In genomic region chr22:32564170-32565001, GRCh38 we compare ENCODE assay signal across 17 cellular contexts.
A peak's percentile ranks its signal among the peaks of the same experiment; 100 is the strongest.
DNase-seq lines count a peak whose midpoint lies in the region; ATAC-seq lines count a peak whose summit lies in the region.
"Had no signal": no experiment of that assay in that cellular context is flagged by ENCODE, and none has a peak within 500 bp of the region (broad histone marks: within the 10 kb centered on the region; RNA-seq: fewer than 3 reads in every experiment).

No MANE protein-coding gene starts in this region.

- H3K4me1 ChIP-seq in ACC112 (ENCODE audit: control insufficient read depth, insufficient read depth, low read length, unreplicated experiment), result peaks cover 7% of the 10 kb centered on the region
- H3K4me1 ChIP-seq: neural progenitor cell, SJCRH30 had no signal

- no peak overlapping the region for H3K27ac Mint-ChIP-seq in activated naive CD4-positive, alpha-beta T cell treated with anti-CD3 and anti-CD28 coated beads, Interleukin-2, amount 10 ng/mL, durations not matched to agents 7 days and 5 days
- no peak overlapping the region for H3K27ac Mint-ChIP-seq in activated T-cell treated with anti-CD3 and anti-CD28 coated beads, Interleukin-2, amount 50 U/mL, for 72 hours
- H3K27ac Mint-ChIP-seq: activated CD8-positive, alpha-beta memory T cell treated with anti-CD3 and anti-CD28 coated beads, Interleukin-2, amount 10 ng/mL, durations not matched to agents 7 days and 5 days; activated naive CD8-positive, alpha-beta T cell treated with anti-CD3 and anti-CD28 coated beads, Interleukin-2, amount 50 U/mL, for 24 hours; neural progenitor cell had no signal

- no peaks in the 10 kb centered on the region for H3K36me3 Mint-ChIP-seq in activated naive CD4-positive, alpha-beta T cell treated with anti-CD3 and anti-CD28 coated beads, Interleukin-2, amount 10 ng/mL, durations not matched to agents 7 days and 5 days
- no peaks in the 10 kb centered on the region for H3K36me3 Mint-ChIP-seq in activated T-cell treated with anti-CD3 and anti-CD28 coated beads, Interleukin-2, amount 50 U/mL, for 72 hours (ENCODE audit: insufficient read depth in 2 of 2)
- H3K36me3 Mint-ChIP-seq: activated CD8-positive, alpha-beta memory T cell treated with anti-CD3 and anti-CD28 coated beads, Interleukin-2, amount 10 ng/mL, durations not matched to agents 7 days and 5 days; neural progenitor cell had no signal

- no peak overlapping the region for H2AFZ ChIP-seq in ACC112 (ENCODE audit: low read length, unreplicated experiment)
- H2AFZ ChIP-seq: neural progenitor cell had no signal

- no peaks in the 10 kb centered on the region for H3K9me3 Mint-ChIP-seq in activated naive CD4-positive, alpha-beta T cell treated with anti-CD3 and anti-CD28 coated beads, Interleukin-2, amount 10 ng/mL, durations not matched to agents 7 days and 5 days
- H3K9me3 Mint-ChIP-seq in activated T-cell treated with anti-CD3 and anti-CD28 coated beads, Interleukin-2, amount 50 U/mL, for 72 hours, result no peaks in the 10 kb centered on the region
- H3K9me3 Mint-ChIP-seq: activated naive CD8-positive, alpha-beta T cell treated with anti-CD3 and anti-CD28 coated beads, Interleukin-2, amount 50 U/mL, for 24 hours; neural progenitor cell had no signal

- H3K27ac ChIP-seq in ACC112 (ENCODE audit: low read depth, low read length), result peak overlapping the region; percentile 51
- H3K27ac ChIP-seq: neural progenitor cell, SJCRH30, WERI-Rb-1 had no signal

- peaks cover 3% of the 10 kb centered on the region; the same call in 1 of the 2 replicates for H3K27me3 ChIP-seq in ACC112 (ENCODE audit: insufficient read depth, low read length)
- H3K27me3 ChIP-seq: neural progenitor cell, SJCRH30 had no signal

- DNase-seq in HT1080 (ENCODE audit: low read depth) (peak; percentile 27), fibroblast of gingiva (ENCODE audit: low read depth) (peak; percentile 60), mesenteric fat pad (ENCODE audit: low spot score) (peak; percentile 57)
- DNase-seq in activated naive CD4-positive, alpha-beta T cell treated with anti-CD3 and anti-CD28 coated beads, Interleukin-2, amount 10 ng/mL, durations not matched to agents 7 days and 5 days, result no peak
- no peak for DNase-seq in activated CD8-positive, alpha-beta memory T cell treated with anti-CD3 and anti-CD28 coated beads, Interleukin-2, amount 50 U/mL, for 48 hours
- DNase-seq in activated T-cell treated with anti-CD3 and anti-CD28 coated beads, Interleukin-2, amount 50 U/mL, for 72 hours, result no peak
- DNase-seq: activated CD8-positive, alpha-beta memory T cell treated with anti-CD3 and anti-CD28 coated beads, Interleukin-2, amount 10 ng/mL, durations not matched to agents 7 days and 5 days; activated naive CD8-positive, alpha-beta T cell treated with anti-CD3 and anti-CD28 coated beads, Interleukin-2, amount 50 U/mL, for 24 hours; Kasumi-1; NCI-H1930; NCI-H774; SJCRH30; WERI-Rb-1 had no signal

- no peaks in the 10 kb centered on the region for H3K36me3 ChIP-seq in ACC112 (ENCODE audit: insufficient read depth, low read length)
- H3K36me3 ChIP-seq: neural progenitor cell, SJCRH30, WERI-Rb-1 had no signal

- H3K79me2 ChIP-seq in ACC112 (ENCODE audit: control insufficient read depth, insufficient read depth, low read length, unreplicated experiment), result no peaks in the 10 kb centered on the region

- no peaks in the 10 kb centered on the region for H3K4me1 Mint-ChIP-seq in activated naive CD4-positive, alpha-beta T cell treated with anti-CD3 and anti-CD28 coated beads, Interleukin-2, amount 10 ng/mL, durations not matched to agents 7 days and 5 days
- no peaks in the 10 kb centered on the region for H3K4me1 Mint-ChIP-seq in activated T-cell treated with anti-CD3 and anti-CD28 coated beads, Interleukin-2, amount 50 U/mL, for 72 hours (ENCODE audit: low read depth)
- H3K4me1 Mint-ChIP-seq: activated CD8-positive, alpha-beta memory T cell treated with anti-CD3 and anti-CD28 coated beads, Interleukin-2, amount 10 ng/mL, durations not matched to agents 7 days and 5 days; activated naive CD8-positive, alpha-beta T cell treated with anti-CD3 and anti-CD28 coated beads, Interleukin-2, amount 50 U/mL, for 24 hours had no signal

- H3K27me3 Mint-ChIP-seq in activated naive CD4-positive, alpha-beta T cell treated with anti-CD3 and anti-CD28 coated beads, Interleukin-2, amount 10 ng/mL, durations not matched to agents 7 days and 5 days, result no peaks in the 10 kb centered on the region
- peaks cover 6% of the 10 kb centered on the region for H3K27me3 Mint-ChIP-seq in activated T-cell treated with anti-CD3 and anti-CD28 coated beads, Interleukin-2, amount 50 U/mL, for 72 hours (ENCODE audit: low read depth)

- ATAC-seq in GM18502 (IDR thresholded peaks at IDR 0.05; ENCODE audit: poor library complexity, unreplicated experiment), result no peak
- no peak for ATAC-seq in activated T-cell treated with anti-CD3 and anti-CD28 coated beads, Interleukin-2, amount 50 U/mL, for 72 hours (replicated peaks in 1 of 2)
- ATAC-seq: activated CD8-positive, alpha-beta memory T cell treated with anti-CD3 and anti-CD28 coated beads, Interleukin-2, amount 10 ng/mL, durations not matched to agents 7 days and 5 days; activated naive CD8-positive, alpha-beta T cell treated with anti-CD3 and anti-CD28 coated beads, Interleukin-2, amount 50 U/mL, for 24 hours; left lobe of liver had no signal

- CTCF ChIA-PET in activated naive CD4-positive, alpha-beta T cell treated with anti-CD3 and anti-CD28 coated beads, Interleukin-2, amount 10 ng/mL, durations not matched to agents 7 days and 5 days (lab: Charles Lee), result no interaction called here

- H3K4me3 ChIP-seq in ACC112 (ENCODE audit: low read depth, low read length), result no peak overlapping the region
- H3K4me3 ChIP-seq: neural progenitor cell, SJCRH30 had no signal

- H3K4me3 Mint-ChIP-seq in activated naive CD4-positive, alpha-beta T cell treated with anti-CD3 and anti-CD28 coated beads, Interleukin-2, amount 10 ng/mL, durations not matched to agents 7 days and 5 days, result no peak overlapping the region
- H3K4me3 Mint-ChIP-seq in activated T-cell treated with anti-CD3 and anti-CD28 coated beads, Interleukin-2, amount 50 U/mL, for 72 hours, result no peak overlapping the region
- H3K4me3 Mint-ChIP-seq: activated CD8-positive, alpha-beta memory T cell treated with anti-CD3 and anti-CD28 coated beads, Interleukin-2, amount 10 ng/mL, durations not matched to agents 7 days and 5 days; activated naive CD8-positive, alpha-beta T cell treated with anti-CD3 and anti-CD28 coated beads, Interleukin-2, amount 50 U/mL, for 24 hours; neural progenitor cell had no signal

Comparison
In these comparisons a context has a peak if more than half of its experiments do, and no peak if none do; other contexts are left out.
1. DNase-seq: peak in HT1080 (single experiment), fibroblast of gingiva (single experiment) and mesenteric fat pad (single experiment); none in activated naive CD4-positive, alpha-beta T cell treated with anti-CD3 and anti-CD28 coated beads, Interleukin-2, amount 10 ng/mL, durations not matched to agents 7 days and 5 days (single experiment), activated CD8-positive, alpha-beta memory T cell treated with anti-CD3 and anti-CD28 coated beads, Interleukin-2, amount 50 U/mL, for 48 hours (single experiment) and activated T-cell treated with anti-CD3 and anti-CD28 coated beads, Interleukin-2, amount 50 U/mL, for 72 hours (0 of 2).